In the genomic region with DNA sequence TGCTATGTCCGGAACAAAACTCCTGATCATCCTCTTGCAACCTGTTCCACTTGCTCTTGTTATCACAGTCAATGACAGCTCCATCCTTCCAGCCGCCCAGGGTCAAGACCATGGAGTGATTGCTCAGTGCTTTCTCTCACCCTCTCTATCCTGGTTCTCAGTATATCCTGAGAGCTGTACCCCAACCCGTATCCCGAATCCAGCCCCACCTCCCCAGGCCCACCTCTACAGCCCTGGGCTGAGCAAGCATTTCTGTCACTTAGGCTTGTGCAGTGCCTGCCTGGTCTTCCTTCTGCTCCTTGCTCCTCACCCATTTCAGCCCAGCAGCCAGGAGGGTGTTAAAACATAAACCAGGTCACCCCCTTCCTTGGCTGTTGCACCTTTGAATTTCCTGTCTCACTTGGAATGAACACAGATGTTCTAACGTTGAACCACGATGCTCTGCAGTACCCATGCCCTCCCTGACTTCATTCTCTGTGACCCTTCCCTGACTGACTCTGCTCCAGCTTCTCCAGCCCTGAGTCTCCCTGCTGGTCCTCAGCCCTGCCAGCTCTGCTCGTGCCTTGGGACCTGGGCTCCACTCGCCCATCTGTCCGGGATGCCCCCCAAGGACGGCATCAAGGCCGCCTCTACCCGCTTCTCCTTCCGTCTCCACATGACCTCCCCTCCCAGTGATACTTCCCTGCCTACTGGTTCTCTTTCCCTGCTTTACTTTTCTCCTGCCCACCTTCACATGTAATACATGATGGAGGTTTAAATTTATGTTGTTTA, we compare ENCODE assay signal across 7 cellular contexts.
"Had no signal": no experiment of that assay in that cellular context is flagged by ENCODE, and none has a peak within 500 bp of the region (broad histone marks: within the 10 kb centered on the region; RNA-seq: fewer than 3 reads in every experiment).

No MANE protein-coding gene starts in this region.

- H3K4me3 Mint-ChIP-seq: GM23338 had no signal

- H3K27ac ChIP-seq: HL-60 had no signal

- ATAC-seq: GM23338, K562 had no signal

- H3K27ac Mint-ChIP-seq: GM23338 had no signal

- FAIRE-seq: K562 had no signal

- H3K4me3 ChIP-seq: GM23338, K562 had no signal

- H3K4me2 ChIP-seq: GM23338 had no signal

- DNase-seq: H7, HCEC 1CT, IMR-90, KG1 had no signal
